ENCODE assay signal across 31 cellular contexts in genomic region chr16:87443964-87444363, GRCh38.
"Had no signal": no experiment of that assay in that cellular context is flagged by ENCODE, and none has a peak within 500 bp of the region (broad histone marks: within the 10 kb centered on the region; RNA-seq: fewer than 3 reads in every experiment).

No MANE protein-coding gene starts in this region.

- H3K4me3 ChIP-seq: ascending aorta, cardiac muscle cell had no signal

- ATAC-seq: activated CD8-positive, alpha-beta memory T cell treated with anti-CD3 and anti-CD28 coated beads, Interleukin-2, amount 10 ng/mL, durations not matched to agents 7 days and 5 days; activated CD8-positive, alpha-beta T cell treated with anti-CD3 and anti-CD28 coated beads for 36 hours; activated naive CD8-positive, alpha-beta T cell treated with anti-CD3 and anti-CD28 coated beads, Interleukin-2, amount 50 U/mL, for 24 hours had no signal

- H3K27me3 ChIP-seq: ascending aorta, cardiac muscle cell had no signal

- FAIRE-seq: bronchial epithelial cell, TTC549 had no signal

- H3K27ac ChIP-seq: ascending aorta, VCaP had no signal

- DNase-seq: activated B cell treated with CpG ODN at 0.5 μM for 24 hours; activated CD4-positive, alpha-beta memory T cell treated with anti-CD3 and anti-CD28 coated beads for 36 hours; activated CD4-positive, alpha-beta T cell treated with anti-CD3 and anti-CD28 coated beads for 4 hours; activated CD4-positive, alpha-beta T cell treated with anti-CD3 and anti-CD28 coated beads, Interleukin-2, amount 10 ng/mL, durations not matched to agents 24 days and 14 days; activated CD4-positive, alpha-beta T cell treated with anti-CD3 and anti-CD28 coated beads, Interleukin-2, amount 50 U/mL, for 1 hour; activated CD4-positive, alpha-beta T cell treated with anti-CD3 and anti-CD28 coated beads, Interleukin-2, amount 50 U/mL, for 4 hours; activated CD4-positive, CD25-positive, alpha-beta regulatory T cell treated with anti-CD3 and anti-CD28 coated beads, Interleukin-2, amount 50 U/mL, for 72 hours; activated CD8-positive, alpha-beta memory T cell treated with anti-CD3 and anti-CD28 coated beads for 24 hours; activated CD8-positive, alpha-beta memory T cell treated with anti-CD3 and anti-CD28 coated beads, Interleukin-2, amount 10 ng/mL, durations not matched to agents 7 days and 5 days; activated CD8-positive, alpha-beta memory T cell treated with anti-CD3 and anti-CD28 coated beads, Interleukin-2, amount 50 U/mL, for 48 hours; activated CD8-positive, alpha-beta T cell treated with anti-CD3 and anti-CD28 coated beads for 36 hours; activated effector memory CD4-positive, alpha-beta T cell treated with Interleukin-2 at 50 U/mL for 16 hours; activated gamma-delta T cell; activated naive CD4-positive, alpha-beta T cell treated with anti-CD3 and anti-CD28 coated beads, Interleukin-2, amount 10 ng/mL, durations not matched to agents 7 days and 5 days; activated naive CD4-positive, alpha-beta T cell treated with Interleukin-2 at 50 U/mL for 16 hours; activated naive CD8-positive, alpha-beta T cell treated with anti-CD3 and anti-CD28 coated beads, Interleukin-2, amount 10 ng/mL, durations not matched to agents 7 days and 5 days; activated naive CD8-positive, alpha-beta T cell treated with anti-CD3 and anti-CD28 coated beads, Interleukin-2, amount 50 U/mL, for 24 hours; activated T-cell treated with anti-CD3 and anti-CD28 coated beads, Interleukin-2, amount 50 U/mL, for 24 hours; activated T-cell treated with anti-CD3 and anti-CD28 coated beads, Interleukin-2, amount 50 U/mL, for 48 hours; amygdala; anterior cingulate cortex; caudate nucleus; cerebellar nuclear complex; T-helper 1 cell; T-helper 2 cell; T-helper 9 cell had no signal

- H3K9me3 ChIP-seq: ascending aorta had no signal
